ENCODE assay signal across 21 cellular contexts in the genomic region with DNA sequence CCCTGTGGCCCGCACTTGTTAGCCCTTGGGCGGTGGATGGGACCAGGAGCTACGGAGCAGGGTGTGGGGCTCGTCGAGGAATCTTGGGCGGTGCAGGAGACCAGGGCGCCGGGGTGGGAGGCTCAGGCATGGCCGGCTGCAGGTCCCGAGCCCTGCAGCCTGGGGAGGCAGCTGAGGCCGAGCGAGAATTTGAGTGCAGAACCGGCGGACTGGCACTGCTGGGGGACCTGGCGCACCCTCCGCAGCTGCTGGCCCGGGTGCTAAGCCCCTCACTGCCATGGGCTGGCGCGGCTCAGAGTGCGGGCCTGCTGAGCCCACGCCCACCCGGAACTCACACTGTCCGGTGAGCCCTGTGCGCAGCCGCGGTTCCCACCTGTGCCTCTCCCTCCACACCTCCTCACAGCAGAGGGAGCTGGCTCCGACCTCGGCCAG.
"Had no signal": no experiment of that assay in that cellular context is flagged by ENCODE, and none has a peak within 500 bp of the region (broad histone marks: within the 10 kb centered on the region; RNA-seq: fewer than 3 reads in every experiment).

No MANE protein-coding gene starts in this region.

- H3K9me3 ChIP-seq: Peyer's patch had no signal

- H3K27ac ChIP-seq: brain microvascular endothelial cell, Peyer's patch, RWPE1 had no signal

- H3K4me3 ChIP-seq: Peyer's patch had no signal

- ATAC-seq: activated CD8-positive, alpha-beta memory T cell treated with anti-CD3 and anti-CD28 coated beads, Interleukin-2, amount 10 ng/mL, durations not matched to agents 7 days and 5 days; T-helper 17 cell; WTC11 had no signal

- H3K36me3 ChIP-seq: brain microvascular endothelial cell, Peyer's patch had no signal

- H3K4me1 ChIP-seq: Peyer's patch had no signal

- DNase-seq: activated CD4-positive, alpha-beta T cell treated with anti-CD3 and anti-CD28 coated beads for 48 hours; activated CD4-positive, alpha-beta T cell treated with anti-CD3 and anti-CD28 coated beads, Interleukin-2, amount 50 U/mL, for 4 hours; activated CD4-positive, CD25-positive, alpha-beta regulatory T cell treated with anti-CD3 and anti-CD28 coated beads, Interleukin-2, amount 50 U/mL, for 72 hours; activated CD8-positive, alpha-beta memory T cell treated with anti-CD3 and anti-CD28 coated beads, Interleukin-2, amount 10 ng/mL, durations not matched to agents 7 days and 5 days; activated effector memory CD4-positive, alpha-beta T cell treated with Interleukin-2 at 50 U/mL for 16 hours; activated naive CD4-positive, alpha-beta T cell; activated T-cell treated with anti-CD3 and anti-CD28 coated beads, Interleukin-2, amount 50 U/mL, for 24 hours; brain microvascular endothelial cell; KG1; NCI-H1048; NCI-H146; NCI-H187 treated with DMSO at 0.1 percent for 48 hours; NCI-H2081 treated with DMSO at 0.1 percent for 48 hours; NCI-H446; NCI-H524; SHP77; T-helper 17 cell; T-helper 9 cell had no signal

- H3K27me3 ChIP-seq: brain microvascular endothelial cell, Peyer's patch had no signal
